ENCODE assay signal across 16 cellular contexts in genomic region chr10:113096111-113097045, GRCh38.
DNase-seq lines count a peak whose midpoint lies in the region; ATAC-seq, FAIRE-seq and TF ChIP-seq lines count a peak whose summit lies in the region.
"Had no signal": no experiment of that assay in that cellular context is flagged by ENCODE, and none has a peak within 500 bp of the region (broad histone marks: within the 10 kb centered on the region; RNA-seq: fewer than 3 reads in every experiment).

No MANE protein-coding gene starts in this region.

- H3K56ac ChIP-seq in H9 (ENCODE audit: insufficient read length, low read depth, low read length) = no peak overlapping the region

- H2AFZ ChIP-seq in H9 (ENCODE audit: low read length) = no peak overlapping the region
- no peak overlapping the region for H2AFZ ChIP-seq in HepG2 (ENCODE audit: low read length)
- no peak overlapping the region for H2AFZ ChIP-seq in PC-9

- H4K8ac ChIP-seq in H9 (replicated peaks; ENCODE audit: insufficient read length, low read depth, low read length) = no peak overlapping the region

- H3K4me1 Mint-ChIP-seq in H9 = peaks cover 46 to 53% of the 10 kb centered on the region in 2 experiments

- H3K4ac ChIP-seq in H9 (ENCODE audit: low read depth, low read length) = no peak overlapping the region

- no peaks in the 10 kb centered on the region for H3K9me3 Mint-ChIP-seq in H9
- H3K9me3 Mint-ChIP-seq: immature natural killer cell had no signal

- DNase-seq in H9 (peak; percentile 3), HepG2 (ENCODE audit: low spot score) (no peak), testis (peak; percentile 44), DMS114 treated with DMSO at 0.1 percent for 48 hours (lab: John Stamatoyannopoulos, UW; ENCODE audit: unreplicated experiment) (no peak), PC-9 (no peak)
- no peak for DNase-seq in activated T-cell treated with anti-CD3 and anti-CD28 coated beads, Interleukin-2, amount 50 U/mL, for 1 hour
- DNase-seq: immature natural killer cell; naive thymus-derived CD8-positive, alpha-beta T cell; NCI-H1694 treated with DMSO at 0.1 percent for 48 hours; stimulated activated CD8-positive, alpha-beta memory T cell treated with anti-CD3 and anti-CD28 coated beads, Interleukin-4, amount 100 ng/mL, for 48 hours had no signal

- H3K23me2 ChIP-seq in H9 (ENCODE audit: insufficient read length, low read depth, low read length, poor library complexity, severe bottlenecking) = no peaks in the 10 kb centered on the region

- no peak overlapping the region for H2BK5ac ChIP-seq in H9 (ENCODE audit: insufficient read length, low read length)

- H3K4me3 ChIP-seq in HepG2 (replicated peaks in 1 of 3; ENCODE audit: insufficient read depth in 1 of 3, low read depth in 2 of 3, low read length in 3 of 3) (no peak overlapping the region), testis (no peak overlapping the region), PC-9 (no peak overlapping the region)
- H3K4me3 ChIP-seq: HAP-1 had no signal

- peak overlapping the region in 2 of 3 experiments; percentile 86 to 91; a peak in 5 of 7 replicates for H3K27ac Mint-ChIP-seq in H9
- H3K27ac Mint-ChIP-seq: immature natural killer cell; naive thymus-derived CD8-positive, alpha-beta T cell; T-helper 2 cell treated with Interferon-gamma antibody and Interleukin-4, amounts not matched to agents 5 μg/mL and 100 μg/mL, for 36 hours had no signal

- H2AK5ac ChIP-seq in H9 (ENCODE audit: insufficient read length, low read length) = no peak overlapping the region

- ATAC-seq in HepG2 (no peak), GM19463 (IDR thresholded peaks at IDR 0.05; ENCODE audit: unreplicated experiment) (no peak)
- ATAC-seq: naive thymus-derived CD8-positive, alpha-beta T cell had no signal

- no peak overlapping the region for H3K23ac ChIP-seq in H9 (ENCODE audit: insufficient read length, low read depth, low read length)

- no peak overlapping the region for H2BK15ac ChIP-seq in H9 (ENCODE audit: low read depth, low read length)

- peaks cover 33% of the 10 kb centered on the region for H3F3A ChIP-seq in PC-9 (ENCODE audit: insufficient read depth, low read depth)

- no peak for TF ChIP-seq CTCF in H9 (conservative IDR thresholded peaks at IDR 0.05)
- TF ChIP-seq CTCF in HepG2 (CRISPR knock-in tag; IDR thresholded peaks at IDR 0.05) = no peak
- TF ChIP-seq CTCF in testis (IDR thresholded peaks at IDR 0.05) = no peak
- TF ChIP-seq CTCF in PC-9 (conservative IDR thresholded peaks at IDR 0.05) = no peak

- H3K36me3 Mint-ChIP-seq in H9 (ENCODE audit: insufficient read depth in 1 of 3, low read depth in 3 of 3) = peaks cover 19 to 79% (median 74%) of the 10 kb centered on the region in 3 experiments; a peak in 6 of 7 replicates

- H2BK20ac ChIP-seq in H9 (ENCODE audit: low read depth, low read length, poor library complexity, severe bottlenecking) = no peak overlapping the region

- CTCF ChIA-PET in HepG2 (lab: Yijun Ruan, JAX; ENCODE audit: low intra/inter-chr PET ratio, low total read pairs) = no interaction called here
- CTCF ChIA-PET in PC-9 (lab: Charles Lee) = no interaction called here

- H3K9me3 ChIP-seq in H9 (ENCODE audit: control insufficient read depth, low read depth, low read length) = no peaks in the 10 kb centered on the region
- H3K9me3 ChIP-seq in HepG2 (ENCODE audit: low read length) = no peaks in the 10 kb centered on the region
- no peaks in the 10 kb centered on the region for H3K9me3 ChIP-seq in testis
- no peaks in the 10 kb centered on the region for H3K9me3 ChIP-seq in PC-9 (ENCODE audit: insufficient read depth, low read depth)
- H3K9me3 ChIP-seq: HAP-1 had no signal

- H2BK12ac ChIP-seq in H9 (ENCODE audit: insufficient read length, low read depth, low read length) = no peak overlapping the region

- H4K91ac ChIP-seq in H9 (ENCODE audit: insufficient read length, low read depth, low read length) = no peak overlapping the region

- WGBS in H9 (ENCODE audit: extremely low coverage, insufficient read length, low lambda C conversion rate) = no CpG with 5 or more reads among the region's 13 CpGs
- WGBS in HepG2 (ENCODE audit: low lambda C conversion rate) = 95% methylated on average over 13 of the region's 13 CpGs
- 73 to 74% methylated on average over 13 of the region's 13 CpGs for WGBS in testis, 2 donors

- intact Hi-C loops in HepG2 (cut with micrococcal nuclease; ENCODE audit: unreplicated experiment) = no loop called here
- intact Hi-C loops in testis (cut with DNase I; ENCODE audit: low total_unique reads) = no loop called here
- intact Hi-C loops in PC-9 (cut with micrococcal nuclease; ENCODE audit: unreplicated experiment) = no loop called here

- in situ Hi-C loops in HepG2 (cut with HindIII; ENCODE audit: extremely low pct_ligation_motif_present, low pct_unique_long_range_greater_than_20kb) = no loop called here

- H3K36me3 ChIP-seq in HepG2 (replicated peaks in 1 of 2; ENCODE audit: control insufficient read depth in 1 of 2, insufficient read depth in 2 of 2, low read length in 2 of 2) = peaks cover 19 to 53% of the 10 kb centered on the region in 2 experiments
- H3K36me3 ChIP-seq in testis (ENCODE audit: low read depth, missing control alignments) = no peaks in the 10 kb centered on the region
- no peaks in the 10 kb centered on the region for H3K36me3 ChIP-seq in PC-9 (ENCODE audit: low read depth)

- no peak overlapping the region for H3T11ph ChIP-seq in H9 (ENCODE audit: low read length)

- H2BK120ac ChIP-seq in H9 (ENCODE audit: low read depth, low read length, poor library complexity, severe bottlenecking) = no peak overlapping the region

- H3K27me3 ChIP-seq in H9 (ENCODE audit: insufficient read depth, low read length) (no peaks in the 10 kb centered on the region), HepG2 (ENCODE audit: control insufficient read depth in 1 of 2, insufficient read depth in 2 of 2, low read length in 2 of 2) (no peaks in the 10 kb centered on the region), testis (no peaks in the 10 kb centered on the region), PC-9 (ENCODE audit: insufficient read depth, low read depth) (no peaks in the 10 kb centered on the region)

- H4K5ac ChIP-seq in H9 (ENCODE audit: insufficient read length, low read depth, low read length) = no peak overlapping the region

- no peaks in the 10 kb centered on the region for H4K20me1 ChIP-seq in H9 (ENCODE audit: control insufficient read depth, insufficient read depth, insufficient read length)
- H4K20me1 ChIP-seq in HepG2 (ENCODE audit: insufficient read depth, low read length) = peaks cover 17% of the 10 kb centered on the region
- H4K20me1 ChIP-seq in PC-9 (ENCODE audit: insufficient read depth) = no peaks in the 10 kb centered on the region

- H3K4me2 ChIP-seq in H9 (ENCODE audit: insufficient read depth, insufficient read length, low read length) (no peak overlapping the region), HepG2 (ENCODE audit: low read depth, low read length) (no peak overlapping the region), PC-9 (no peak overlapping the region)

- BruUV-seq in HepG2 (replicated peaks; lab: Mats Ljungman, UMichigan) (no TSS peak), PC-9 (replicated peaks; lab: Mats Ljungman, UMichigan) (no TSS peak)

- H3K4me1 ChIP-seq in H9 (ENCODE audit: insufficient read depth, low read length) = peaks cover 7% of the 10 kb centered on the region; the same call in 1 of the 2 replicates
- peaks cover 35% of the 10 kb centered on the region for H3K4me1 ChIP-seq in HepG2 (ENCODE audit: insufficient read depth, low read length)
- no peaks in the 10 kb centered on the region for H3K4me1 ChIP-seq in testis
- peaks cover 44% of the 10 kb centered on the region for H3K4me1 ChIP-seq in PC-9 (replicated peaks; ENCODE audit: insufficient read depth)

- H3K9ac ChIP-seq in H9 (ENCODE audit: extremely low read depth, insufficient read length, low read length) (no peak overlapping the region), HepG2 (ENCODE audit: insufficient read depth, low read depth, low read length) (no peak overlapping the region)

- no peak for FAIRE-seq in HepG2 (lab: Jason Lieb, UNC)
- FAIRE-seq: D721Med, GM19239 had no signal

- no peak overlapping the region for H3K18ac ChIP-seq in H9 (ENCODE audit: insufficient read length, low read depth, low read length)

- no peaks in the 10 kb centered on the region for H3K9me2 ChIP-seq in PC-9 (ENCODE audit: insufficient read depth)

- TF ChIP-seq RAD21 in HepG2 (CRISPR knock-in tag; IDR thresholded peaks at IDR 0.05) = no peak

- no peaks in the 10 kb centered on the region; the same call in 1 of the 2 replicates for H3K79me2 ChIP-seq in H9 (ENCODE audit: insufficient read depth, low read length)
- H3K79me2 ChIP-seq in HepG2 (ENCODE audit: insufficient read depth, low read length) = peaks cover 14% of the 10 kb centered on the region
- H3K79me2 ChIP-seq in PC-9 (ENCODE audit: low read depth) = 0 out of 2 replicates have a peak, but pooled peaks cover 17% of the 10 kb centered on the region

- TF ChIP-seq EP300 in HepG2 (IDR thresholded peaks at IDR 0.05; ENCODE audit: low read depth in 2 of 2, low read length in 2 of 2) (no peak), HepG2 (CRISPR knock-in tag; IDR thresholded peaks at IDR 0.05; ENCODE audit: borderline replicate concordance) (no peak)

- H3K27me3 Mint-ChIP-seq in H9 (ENCODE audit: low read depth) = no peaks in the 10 kb centered on the region
- H3K27me3 Mint-ChIP-seq: naive thymus-derived CD8-positive, alpha-beta T cell had no signal

- H3K14ac ChIP-seq in H9 (ENCODE audit: insufficient read depth, low read length) = no peak overlapping the region

- H3K27ac ChIP-seq in H9 (ENCODE audit: insufficient read length, low read depth, low read length) (no peak overlapping the region), cingulate gyrus (ENCODE audit: low read depth, low read length) (peak overlapping the region; percentile 65), HepG2 (ENCODE audit: extremely low read length, insufficient read depth, low read length) (no peak overlapping the region), testis (no peak overlapping the region), PC-9 (no peak overlapping the region)

- no peak overlapping the region for H3K4me3 Mint-ChIP-seq in H9
- H3K4me3 Mint-ChIP-seq: immature natural killer cell; naive thymus-derived CD8-positive, alpha-beta T cell; T-helper 2 cell treated with Interferon-gamma antibody and Interleukin-4, amounts not matched to agents 5 μg/mL and 100 μg/mL, for 36 hours had no signal

- no peak for TF ChIP-seq POLR2A in HepG2 (IDR thresholded peaks at IDR 0.05; ENCODE audit: insufficient read depth in 1 of 2, low read depth in 2 of 2, low read length in 2 of 2)
- no peak for TF ChIP-seq POLR2A in testis (IDR thresholded peaks at IDR 0.05)

- H3K79me1 ChIP-seq in H9 (ENCODE audit: insufficient read depth, low read depth, low read length, poor library complexity, severe bottlenecking) = peaks cover 20% of the 10 kb centered on the region

- POLR2A ChIA-PET in HepG2 (lab: Yijun Ruan, JAX) = interaction anchor here (0.9 kb wide), 1 partner anchor 9 kb away, joined by 4 read pairs; no protein-coding TSS in a partner anchor
- POLR2A ChIA-PET in PC-9 (lab: Charles Lee; ENCODE audit: unreplicated experiment) = no interaction called here

TF ChIP-seq in HepG2, 621 proteins besides CTCF, POLR2A, EP300 and RAD21:
- TF ChIP-seq ZNF564 (CRISPR knock-in tag; IDR thresholded peaks at IDR 0.05) (no peak), ETV6 (CRISPR knock-in tag; conservative IDR thresholded peaks at IDR 0.05) (no peak), RBM22 (optimal IDR thresholded peaks at IDR 0.05; ENCODE audit: low read length) (peak; percentile 46)

Comparison
In these comparisons a context has a peak if more than half of its experiments do, and no peak if none do; other contexts are left out.
1. DNase-seq: peak in H9 (single experiment) and testis (single experiment); none in HepG2 (single experiment), DMS114 treated with DMSO at 0.1 percent for 48 hours (single experiment), activated T-cell treated with anti-CD3 and anti-CD28 coated beads, Interleukin-2, amount 50 U/mL, for 1 hour (single experiment) and PC-9 (0 of 2).